Comparison of ENCODE assay signal across 20 cellular contexts in the genomic region with DNA sequence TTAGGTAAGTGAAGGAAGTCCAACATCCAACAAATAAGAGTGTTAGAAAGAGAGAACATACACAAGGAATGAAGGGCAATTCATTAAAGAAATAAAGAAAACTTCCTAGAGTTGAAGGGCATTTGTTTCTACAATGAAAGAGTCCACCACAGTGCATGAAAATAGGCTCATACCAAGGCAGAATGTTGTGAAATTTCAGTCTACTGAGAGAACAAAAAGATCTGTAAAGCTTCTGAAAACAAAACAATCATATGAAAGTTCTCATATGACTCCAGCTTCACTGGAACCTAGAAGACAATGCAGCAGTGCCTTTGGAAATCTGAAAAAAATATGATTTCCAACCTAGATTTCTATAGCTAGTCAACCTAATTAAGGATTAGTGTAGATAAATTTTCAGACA. TPM values are rescaled to one million over a fixed set of nuclear protein-coding genes. Genes with fewer than 3 reads are reported as not detected.
"Had no signal": no experiment of that assay in that cellular context is flagged by ENCODE, and none has a peak within 500 bp of the region (broad histone marks: within the 10 kb centered on the region; RNA-seq: fewer than 3 reads in every experiment).

No MANE protein-coding gene starts in this region.

- H3K27ac ChIP-seq: pancreas had no signal

- ATAC-seq: activated CD4-positive, CD25-positive, alpha-beta regulatory T cell treated with anti-CD3 and anti-CD28 coated beads, Interleukin-2, amount 50 U/mL, for 24 hours; left colon; pancreas had no signal

- H3K36me3 ChIP-seq: pancreas had no signal

- H3K9me3 Mint-ChIP-seq: activated naive CD4-positive, alpha-beta T cell treated with anti-CD3 and anti-CD28 coated beads, Interleukin-2, amount 50 U/mL, for 72 hours; activated T-cell treated with anti-CD3 and anti-CD28 coated beads, Interleukin-2, amount 50 U/mL, for 24 hours had no signal

- H3K36me3 Mint-ChIP-seq: activated naive CD4-positive, alpha-beta T cell treated with anti-CD3 and anti-CD28 coated beads, Interleukin-2, amount 50 U/mL, for 72 hours had no signal

- H3K4me1 ChIP-seq: pancreas had no signal

- DNase-seq: activated CD4-positive, alpha-beta T cell treated with anti-CD3 and anti-CD28 coated beads, Interleukin-2, amount 50 U/mL, for 4 hours; activated gamma-delta T cell; activated T-cell treated with anti-CD3 and anti-CD28 coated beads, Interleukin-2, amount 50 U/mL, for 24 hours; anterior cingulate cortex; erythroblast; foreskin fibroblast; head of caudate nucleus; left colon; midbrain; pancreas; stimulated activated CD4-positive, alpha-beta T cell treated with anti-CD3 and anti-CD28 coated beads, Interleukin-2, amount 100 ng/mL, for 48 hours; stimulated activated naive CD4-positive, alpha-beta T cell; T1000; trophoblast cell had no signal

- H3K27ac Mint-ChIP-seq: activated T-cell treated with anti-CD3 and anti-CD28 coated beads, Interleukin-2, amount 50 U/mL, for 24 hours had no signal

- H3K4me3 ChIP-seq: lung, pancreas had no signal

- H3K27me3 Mint-ChIP-seq: activated T-cell treated with anti-CD3 and anti-CD28 coated beads, Interleukin-2, amount 50 U/mL, for 24 hours had no signal

- H3K9me3 ChIP-seq: pancreas had no signal

- H3K4me3 Mint-ChIP-seq: activated T-cell treated with anti-CD3 and anti-CD28 coated beads, Interleukin-2, amount 50 U/mL, for 24 hours had no signal

RNA-seq across cellular contexts. Expression of gene C5orf58, which starts 5.7 kb away (rescaled TPM):
- total RNA-seq: activated naive CD4-positive, alpha-beta T cell treated with anti-CD3 and anti-CD28 coated beads, Interleukin-2, amount 50 U/mL, for 72 hours; chondrocyte; dermis microvascular lymphatic vessel endothelial cell; left colon; lung; myocyte; pancreas had no signal

RNA-seq across cellular contexts. Expression of gene LCP2, which starts 59.1 kb away (rescaled TPM):
- total RNA-seq: chondrocyte had no signal
